15 cellular contexts compared by ENCODE assay signal in genomic region chr1:2896824-2897223, GRCh38.
DNase-seq lines count a peak whose midpoint lies in the region; FAIRE-seq lines count a peak whose summit lies in the region.
"Had no signal": no experiment of that assay in that cellular context is flagged by ENCODE, and none has a peak within 500 bp of the region (broad histone marks: within the 10 kb centered on the region; RNA-seq: fewer than 3 reads in every experiment).

No MANE protein-coding gene starts in this region.

- H3K4me1 ChIP-seq in HUES64 (ENCODE audit: insufficient read depth, low read length) = no peaks in the 10 kb centered on the region

- no peaks in the 10 kb centered on the region for H3K36me3 ChIP-seq in HUES64 (ENCODE audit: insufficient read depth, low read length)

- no peak overlapping the region for H3K9ac ChIP-seq in HUES64 (ENCODE audit: low read depth, low read length)

- peaks cover 93% of the 10 kb centered on the region for H3K9me3 ChIP-seq in HUES64 (ENCODE audit: insufficient read depth, low read depth, low read length)

- WGBS in HUES64 = 83% methylated on average over 7 of the region's 7 CpGs

- peak overlapping the region; percentile 5; the same call in 1 of the 2 replicates for H3K4me3 ChIP-seq in HUES64 (ENCODE audit: low read length)
- H3K4me3 ChIP-seq: GM23338 had no signal

- no peak overlapping the region for H3K27ac ChIP-seq in HUES64 (ENCODE audit: low read depth, low read length)

- H3K27me3 ChIP-seq in HUES64 (ENCODE audit: insufficient read depth, low read length) = no peaks in the 10 kb centered on the region

- peak; percentile 94 for FAIRE-seq in urothelium cell line (lab: Jason Lieb, UNC)

- DNase-seq in dermis blood vessel endothelial cell = peak; percentile 1
- DNase-seq in fibroblast of gingiva (ENCODE audit: low read depth) = peak; percentile 7
- DNase-seq in urothelium cell line (ENCODE audit: low spot score) = no peak
- DNase-seq in head of caudate nucleus = no peak
- no peak for DNase-seq in inferior parietal cortex (ENCODE audit: extremely low spot score)
- DNase-seq in NCI-H510A (lab: John Stamatoyannopoulos, UW) = no peak
- DNase-seq: ACHN; C1 segment of cervical spinal cord; Calu3; CD4-positive, alpha-beta T cell; DMS79; H9; KBM-7 had no signal

- intact Hi-C loops in head of caudate nucleus (cut with DNase I) = no loop called here

Comparison
In these comparisons a context has a peak if more than half of its experiments do, and no peak if none do; other contexts are left out.
1. DNase-seq: peak in dermis blood vessel endothelial cell (single experiment) and fibroblast of gingiva (single experiment); none in urothelium cell line (single experiment), head of caudate nucleus (0 of 42), inferior parietal cortex (single experiment) and NCI-H510A (single experiment).